In the genomic region with DNA sequence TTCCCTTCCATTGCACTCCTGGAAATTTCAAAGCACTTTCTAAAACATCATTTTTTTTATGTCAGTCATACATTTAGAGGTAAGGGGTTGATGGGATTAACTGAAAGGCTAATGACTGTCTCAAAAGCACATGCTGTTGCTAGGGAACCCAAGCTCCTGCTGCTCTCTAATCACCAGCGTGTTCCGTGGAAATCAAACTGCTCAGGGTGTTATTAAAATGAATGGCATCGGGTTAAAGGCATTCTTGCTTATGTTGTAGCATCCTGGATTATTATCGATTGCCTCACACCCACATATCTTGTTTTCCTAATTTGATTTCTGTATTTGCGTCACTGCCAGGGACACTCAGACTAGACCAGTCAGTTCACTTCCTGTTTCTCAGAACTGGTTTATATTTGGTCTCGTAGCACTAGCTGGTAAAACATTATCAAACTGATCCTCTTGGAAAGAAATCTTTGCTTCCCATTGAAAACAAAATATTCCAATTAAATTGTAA, we compare ENCODE assay signal across 8 cellular contexts.
DNase-seq lines count a peak whose midpoint lies in the region; ATAC-seq and TF ChIP-seq lines count a peak whose summit lies in the region.

No MANE protein-coding gene starts in this region.

- peak overlapping the region; percentile 87 for H3K4me2 ChIP-seq in OCI-LY1 (ENCODE audit: low read length)

- H2AFZ ChIP-seq in OCI-LY1 (ENCODE audit: low read length) = no peak overlapping the region

- H3K27me3 ChIP-seq in OCI-LY1 (ENCODE audit: insufficient read depth, low read length) = no peaks in the 10 kb centered on the region
- H3K27me3 ChIP-seq in left lung = no peaks in the 10 kb centered on the region

- no peaks in the 10 kb centered on the region for H3K9me2 ChIP-seq in OCI-LY1 (ENCODE audit: low read depth, low read length)

- peak overlapping the region; percentile 78 for H3K9ac ChIP-seq in OCI-LY1 (ENCODE audit: low read length)

- no peak for TF ChIP-seq CTCF in OCI-LY1 (IDR thresholded peaks at IDR 0.05; ENCODE audit: low read length)
- no peak for TF ChIP-seq CTCF in left lung (IDR thresholded peaks at IDR 0.05)

- in situ Hi-C loops in ACHN (cut with HindIII; ENCODE audit: low pct_ligation_motif_present, low pct_unique_long_range_greater_than_20kb, low sequenced_read_pairs) = no loop called here

- intact Hi-C loops in left lung (cut with DNase I) = loop anchor here in 1 of 2 donors (10.0 kb wide), 1 partner anchor 214 kb away; the partner anchor contains the start of gene MKLN1

- peaks cover 34% of the 10 kb centered on the region for H3K79me2 ChIP-seq in OCI-LY1 (ENCODE audit: insufficient read depth, low read length)

- peak; percentile 60 for DNase-seq in ACHN
- DNase-seq in central memory CD4-positive, alpha-beta T cell = peak; percentile 63
- no peak for DNase-seq in left lung

- H3K36me3 ChIP-seq in OCI-LY1 (ENCODE audit: insufficient read depth, low read length) (peaks cover 25% of the 10 kb centered on the region), left lung (no peaks in the 10 kb centered on the region)

- H3K4me3 ChIP-seq in GM08714 (ENCODE audit: low read length) (peak overlapping the region; percentile 80; the same call in 1 of the 2 replicates), OCI-LY1 (ENCODE audit: low read depth, low read length, poor library complexity, severe bottlenecking) (peak overlapping the region; percentile 79), left lung (peak overlapping the region; percentile 48 to 97)

- H3K9me3 ChIP-seq in OCI-LY1 (ENCODE audit: low read length) (no peaks in the 10 kb centered on the region), left lung (no peaks in the 10 kb centered on the region)

- peak overlapping the region; percentile 88 for H3K27ac ChIP-seq in OCI-LY1 (ENCODE audit: low read depth, low read length, poor library complexity, severe bottlenecking)
- H3K27ac ChIP-seq in left lung = peak overlapping the region; percentile 98 to 99
- peak overlapping the region; percentile 99 for H3K27ac ChIP-seq in temporal lobe (ENCODE audit: low read depth, low read length)

- ATAC-seq in left lung (peak; percentile 10), HG03045 (IDR thresholded peaks at IDR 0.05; ENCODE audit: unreplicated experiment) (no peak), GM19452 (IDR thresholded peaks at IDR 0.05; ENCODE audit: unreplicated experiment) (no peak)

- no peaks in the 10 kb centered on the region for H3F3A ChIP-seq in OCI-LY1 (ENCODE audit: insufficient read depth, low read length)

- H3K4me1 ChIP-seq in OCI-LY1 (ENCODE audit: insufficient read depth, low read length, severe bottlenecking) = peaks cover 47% of the 10 kb centered on the region
- peaks cover 17 to 42% of the 10 kb centered on the region in 2 donors for H3K4me1 ChIP-seq in left lung

- H4K20me1 ChIP-seq in OCI-LY1 (ENCODE audit: insufficient read depth, low read length) = no peaks in the 10 kb centered on the region

Comparison
In these comparisons a context has a peak if more than half of its experiments do, and no peak if none do; other contexts are left out.
1. DNase-seq: peak in ACHN (single experiment) and central memory CD4-positive, alpha-beta T cell (single experiment); none in left lung (0 of 2).
2. Peak in every context shown above with its lines, with median percentiles within 50 percentile points of each other: H3K4me3 ChIP-seq and H3K27ac ChIP-seq.